8 cellular contexts compared by ENCODE assay signal in genomic region chr19:50511069-50511822, GRCh38. TPM values are rescaled to one million over a fixed set of nuclear protein-coding genes. Genes with fewer than 3 reads are reported as not detected.
DNase-seq lines count a peak whose midpoint lies in the region; ATAC-seq and TF ChIP-seq lines count a peak whose summit lies in the region.

Gene JOSD2, minus strand, starts transcription at chr19:50511191. Its CDS starts 760 bp downstream, at chr19:50510431.

- H3K4me3 ChIP-seq in H7 (ENCODE audit: insufficient read depth, low read depth, low read length) = peak within 1 kb of the TSS; percentile 59
- H3K4me3 ChIP-seq in MG63 = peak within 1 kb of the TSS; percentile 76
- H3K4me3 ChIP-seq in fibroblast of pulmonary artery (replicated peaks; ENCODE audit: low read depth, low read length) = peak within 1 kb of the TSS; percentile 95

- H3K36me3 Mint-ChIP-seq in natural killer cell treated with Interleukin-12 subunit alpha and Interleukin-12 subunit beta and Interleukin-15 and Interleukin-18, amount 100 ng/mL, for 72 hours = no peaks in the 10 kb centered on the region

- H3K27me3 ChIP-seq in H7 (ENCODE audit: control insufficient read depth, insufficient read depth, low read length) = no peaks in the 10 kb centered on the region; the same call in 1 of the 2 replicates
- H3K27me3 ChIP-seq in MG63 = no peaks in the 10 kb centered on the region

- H3K36me3 ChIP-seq in H7 (replicated peaks; ENCODE audit: control insufficient read depth, insufficient read depth, low read length) = no peaks in the 10 kb centered on the region
- H3K36me3 ChIP-seq in MG63 = no peaks in the 10 kb centered on the region

- no peaks in the 10 kb centered on the region for H3K9me3 Mint-ChIP-seq in natural killer cell treated with Interleukin-12 subunit alpha and Interleukin-12 subunit beta and Interleukin-15 and Interleukin-18, amount 100 ng/mL, for 72 hours

- TF ChIP-seq CTCF in fibroblast of pulmonary artery (IDR thresholded peaks at IDR 0.05; ENCODE audit: low read length, missing control alignments) = no peak

- H3K27ac Mint-ChIP-seq in natural killer cell treated with Interleukin-12 subunit alpha and Interleukin-12 subunit beta and Interleukin-15 and Interleukin-18, amount 100 ng/mL, for 72 hours = peak within 1 kb of the TSS; percentile 60 to 88

- H3K4me3 Mint-ChIP-seq in natural killer cell treated with Interleukin-12 subunit alpha and Interleukin-12 subunit beta and Interleukin-15 and Interleukin-18, amount 100 ng/mL, for 72 hours = peak within 1 kb of the TSS; percentile 94

- no peaks in the 10 kb centered on the region for H3K27me3 Mint-ChIP-seq in natural killer cell treated with Interleukin-12 subunit alpha and Interleukin-12 subunit beta and Interleukin-15 and Interleukin-18, amount 100 ng/mL, for 72 hours

- peak; percentile 97 for ATAC-seq in natural killer cell treated with Interleukin-12 subunit alpha and Interleukin-12 subunit beta and Interleukin-15 and Interleukin-18, amount 100 ng/mL, for 72 hours
- ATAC-seq in stimulated activated naive CD8-positive, alpha-beta T cell treated with anti-CD3 and anti-CD28 coated beads, Interleukin-15, Interleukin-2, amounts not matched to agents 100 U/mL and 50 U/mL, for 24 hours = peak; percentile 92

- H3K4me1 Mint-ChIP-seq in natural killer cell treated with Interleukin-12 subunit alpha and Interleukin-12 subunit beta and Interleukin-15 and Interleukin-18, amount 100 ng/mL, for 72 hours (ENCODE audit: low read depth in 2 of 2) = peaks cover 22 to 26% of the 10 kb centered on the region in 2 donors

- no peaks in the 10 kb centered on the region for H3K9me3 ChIP-seq in MG63

- peak; percentile 100 for DNase-seq in ELF-1 (ENCODE audit: low read depth, low spot score)
- peak; percentile 98 for DNase-seq in H7
- DNase-seq in MG63 = peak; percentile 99
- DNase-seq in SHP77 treated with DMSO at 0.1 percent for 48 hours (lab: John Stamatoyannopoulos, UW) = peak; percentile 95
- peak; percentile 99 for DNase-seq in activated effector memory CD4-positive, alpha-beta T cell treated with anti-CD3 and anti-CD28 coated beads, Interleukin-2, amount 50 U/mL, for 16 hours
- peak; percentile 100 for DNase-seq in fibroblast of pulmonary artery (ENCODE audit: low read depth)
- peak; percentile 99 for DNase-seq in natural killer cell treated with Interleukin-12 subunit alpha and Interleukin-12 subunit beta and Interleukin-15 and Interleukin-18, amount 100 ng/mL, for 72 hours (ENCODE audit: low spot score)
- DNase-seq in stimulated activated naive CD8-positive, alpha-beta T cell treated with anti-CD3 and anti-CD28 coated beads, Interleukin-15, Interleukin-2, amounts not matched to agents 100 U/mL and 50 U/mL, for 24 hours = peak; percentile 94

RNA-seq across cellular contexts. Expression of gene JOSD2, which starts in this region (rescaled TPM):
- 4.7 and 4.9 TPM in 2 replicates for total RNA-seq in H7 (2014; rRNA removed; shearing (Covaris generic))
- total RNA-seq in MG63 (2014; rRNA removed; shearing (Covaris generic); ENCODE audit: low replicate concordance) = 92.8 and 140 TPM in 2 replicates
- total RNA-seq in natural killer cell treated with Interleukin-12 subunit alpha and Interleukin-12 subunit beta and Interleukin-15 and Interleukin-18, amount 100 ng/mL, for 72 hours = 10 to 100 TPM; 39.8 to 46.0 TPM

Comparison
In these comparisons a context has a peak if more than half of its experiments do, and no peak if none do; other contexts are left out.
1. Peak in every context shown above with its lines: DNase-seq, ATAC-seq and H3K4me3 ChIP-seq.